In the genomic region with DNA sequence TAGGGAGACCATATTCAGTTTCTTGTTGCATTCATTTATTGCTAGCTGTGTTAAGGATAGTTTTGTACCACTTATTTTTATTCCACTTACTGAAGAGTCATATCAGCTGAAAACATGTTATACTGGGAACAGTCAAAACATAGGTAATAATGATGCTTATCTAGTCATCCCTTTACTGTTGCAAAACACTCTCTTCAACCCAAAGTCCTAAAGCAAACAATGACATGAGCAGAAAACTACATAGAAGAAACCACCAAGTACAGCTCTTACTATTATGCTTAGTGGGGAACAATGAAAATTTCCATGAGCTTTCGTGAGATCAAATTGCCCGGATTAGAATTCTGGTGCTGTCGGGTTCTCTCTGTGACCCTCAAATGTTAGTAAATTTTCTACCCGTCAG, we compare ENCODE assay signal across 22 cellular contexts.
DNase-seq lines count a peak whose midpoint lies in the region; ATAC-seq and TF ChIP-seq lines count a peak whose summit lies in the region.
"Had no signal": no experiment of that assay in that cellular context is flagged by ENCODE, and none has a peak within 500 bp of the region (broad histone marks: within the 10 kb centered on the region; RNA-seq: fewer than 3 reads in every experiment).

No MANE protein-coding gene starts in this region.

- no peaks in the 10 kb centered on the region for H3K27me3 ChIP-seq in PC-9 (ENCODE audit: insufficient read depth, low read depth)
- H3K27me3 ChIP-seq: BE2C; BLaER1 treated with 17β-estradiol and CSF1 and Interleukin-3, amounts not matched to agents 10 nM and 100 nM had no signal

- POLR2A ChIA-PET in PC-9 (lab: Charles Lee; ENCODE audit: unreplicated experiment): no interaction called here

- TF ChIP-seq CTCF in PC-9 (conservative IDR thresholded peaks at IDR 0.05): no peak
- no peak for TF ChIP-seq CTCF in fibroblast of villous mesenchyme (IDR thresholded peaks at IDR 0.05; ENCODE audit: insufficient read depth, low read depth, low read length)
- TF ChIP-seq CTCF in mesothelial cell of epicardium (IDR thresholded peaks at IDR 0.05; ENCODE audit: unreplicated experiment): no peak

- no peaks in the 10 kb centered on the region for H3K4me1 Mint-ChIP-seq in mesothelial cell of epicardium
- H3K4me1 Mint-ChIP-seq: CD14-positive monocyte; CD8-positive, alpha-beta memory T cell had no signal

- no peaks in the 10 kb centered on the region for H3K79me2 ChIP-seq in PC-9 (ENCODE audit: low read depth)

- H3K27ac ChIP-seq in PC-9: no peak overlapping the region
- H3K27ac ChIP-seq: A549; BLaER1 treated with 17β-estradiol and CSF1 and Interleukin-3, amounts not matched to agents 10 nM and 100 nM had no signal

- intact Hi-C loops in PC-9 (cut with micrococcal nuclease; ENCODE audit: unreplicated experiment): no loop called here

- H3K9me3 Mint-ChIP-seq in mesothelial cell of epicardium: peaks cover 7% of the 10 kb centered on the region
- H3K9me3 Mint-ChIP-seq: CD4-positive, alpha-beta T cell; HFFc6 had no signal

- ATAC-seq in GM18868 (IDR thresholded peaks at IDR 0.05; ENCODE audit: unreplicated experiment): peak; percentile 50
- ATAC-seq in HG03469 (IDR thresholded peaks at IDR 0.05; ENCODE audit: unreplicated experiment): no peak
- ATAC-seq: A549 had no signal

- H3K27ac Mint-ChIP-seq in mesothelial cell of epicardium: no peak overlapping the region
- H3K27ac Mint-ChIP-seq: CD14-positive monocyte; CD4-positive, alpha-beta T cell; CD8-positive, alpha-beta memory T cell; HFFc6 had no signal

- CTCF ChIA-PET in PC-9 (lab: Charles Lee): interaction anchor here (0.6 kb wide), 1 partner anchor 418 kb away, joined by 3 read pairs; no protein-coding TSS in a partner anchor

- peaks cover 4% of the 10 kb centered on the region; the same call in 1 of the 2 replicates for H3K9me2 ChIP-seq in PC-9 (ENCODE audit: insufficient read depth)

- H3K4me1 ChIP-seq in PC-9 (replicated peaks; ENCODE audit: insufficient read depth): no peaks in the 10 kb centered on the region
- H3K4me1 ChIP-seq: A549; BE2C; BLaER1 treated with 17β-estradiol and CSF1 and Interleukin-3, amounts not matched to agents 10 nM and 100 nM; HAP-1 had no signal

- H3F3A ChIP-seq in PC-9 (ENCODE audit: insufficient read depth, low read depth): no peaks in the 10 kb centered on the region

- H3K27me3 Mint-ChIP-seq in mesothelial cell of epicardium (ENCODE audit: low read depth): no peaks in the 10 kb centered on the region
- H3K27me3 Mint-ChIP-seq: CD4-positive, alpha-beta T cell; CD8-positive, alpha-beta memory T cell had no signal

- DNase-seq in PC-9: no peak
- DNase-seq in fibroblast of villous mesenchyme (ENCODE audit: low read depth): peak; percentile 61
- DNase-seq in mesothelial cell of epicardium (ENCODE audit: low spot score in 2 of 2, unreplicated experiment in 2 of 2): no peak
- DNase-seq in activated CD4-positive, alpha-beta T cell treated with anti-CD3 and anti-CD28 coated beads, Interleukin-2, amount 50 U/mL, for 1 hour: no peak
- DNase-seq: 8988T; ACHN; AML-193; BE2C; CD4-positive, alpha-beta T cell; CD8-positive, alpha-beta memory T cell; DMS 273 treated with DMSO at 0.1 percent for 48 hours; DMS79; EL; GDM1; GOT3; HFFc6 had no signal

- no peaks in the 10 kb centered on the region for H3K36me3 ChIP-seq in PC-9 (ENCODE audit: low read depth)
- H3K36me3 ChIP-seq: BE2C; BLaER1 treated with 17β-estradiol and CSF1 and Interleukin-3, amounts not matched to agents 10 nM and 100 nM; HAP-1 had no signal

- no peak overlapping the region for H3K4me3 Mint-ChIP-seq in mesothelial cell of epicardium
- H3K4me3 Mint-ChIP-seq: CD14-positive monocyte; CD4-positive, alpha-beta T cell; CD8-positive, alpha-beta memory T cell; HFFc6 had no signal

- peak overlapping the region; percentile 39; the same call in 1 of the 2 replicates for H2AFZ ChIP-seq in PC-9

- H3K4me2 ChIP-seq in PC-9: no peak overlapping the region
- H3K4me2 ChIP-seq: A549; BLaER1 treated with 17β-estradiol and CSF1 and Interleukin-3, amounts not matched to agents 10 nM and 100 nM had no signal

- no peak overlapping the region for H3K4me3 ChIP-seq in PC-9
- no peak overlapping the region for H3K4me3 ChIP-seq in fibroblast of villous mesenchyme (ENCODE audit: low read depth, low read length)
- H3K4me3 ChIP-seq: A549; BLaER1 treated with 17β-estradiol and CSF1 and Interleukin-3, amounts not matched to agents 10 nM and 100 nM; HAP-1 had no signal

- H3K9me3 ChIP-seq in PC-9 (ENCODE audit: insufficient read depth, low read depth): 0 out of 2 replicates have a peak, but pooled peaks cover 4% of the 10 kb centered on the region
- H3K9me3 ChIP-seq: A549; BE2C; BLaER1 treated with 17β-estradiol and CSF1 and Interleukin-3, amounts not matched to agents 10 nM and 100 nM; HAP-1 had no signal

- no peaks in the 10 kb centered on the region for H4K20me1 ChIP-seq in PC-9 (ENCODE audit: insufficient read depth)
- H4K20me1 ChIP-seq: BLaER1 treated with 17β-estradiol and CSF1 and Interleukin-3, amounts not matched to agents 10 nM and 100 nM had no signal

- H3K36me3 Mint-ChIP-seq in mesothelial cell of epicardium: no peaks in the 10 kb centered on the region
- H3K36me3 Mint-ChIP-seq: CD14-positive monocyte; CD8-positive, alpha-beta memory T cell had no signal

- BruUV-seq in PC-9 (replicated peaks; lab: Mats Ljungman, UMichigan): no TSS peak
